Comparison of ENCODE assay signal across 8 cellular contexts in genomic region chr22:36386351-36386899, GRCh38. TPM values are rescaled to one million over a fixed set of nuclear protein-coding genes. Genes with fewer than 3 reads are reported as not detected.
DNase-seq lines count a peak whose midpoint lies in the region; ATAC-seq and TF ChIP-seq lines count a peak whose summit lies in the region.

No MANE protein-coding gene starts in this region.

- intact Hi-C loops in Calu3 (cut with micrococcal nuclease; ENCODE audit: unreplicated experiment) (loop anchor here (5.0 kb wide), 2 partner anchors 66 to 81 kb away; no protein-coding TSS in a partner anchor), posterior vena cava (cut with DNase I) (loop anchor here (2.0 to 5.0 kb wide), 3 partner anchors 59 to 81 kb away; no protein-coding TSS in a partner anchor)

- peak overlapping the region; percentile 73 for H3K4me3 Mint-ChIP-seq in Calu3 (ENCODE audit: low read depth, unreplicated experiment)
- H3K4me3 Mint-ChIP-seq in activated naive CD4-positive, alpha-beta T cell treated with anti-CD3 and anti-CD28 coated beads, Interleukin-2, amount 10 ng/mL, durations not matched to agents 7 days and 5 days: peak overlapping the region; percentile 74

- peaks cover 64% of the 10 kb centered on the region for H3K36me3 Mint-ChIP-seq in Calu3 (ENCODE audit: insufficient read depth, unreplicated experiment)
- H3K36me3 Mint-ChIP-seq in activated naive CD4-positive, alpha-beta T cell treated with anti-CD3 and anti-CD28 coated beads, Interleukin-2, amount 10 ng/mL, durations not matched to agents 7 days and 5 days: peaks cover 34% of the 10 kb centered on the region

- no TSS peak for BruUV-seq in Calu3 (replicated peaks; lab: Mats Ljungman, UMichigan)

- H3K27me3 ChIP-seq in cardiac muscle cell: no peaks in the 10 kb centered on the region

- H3K27ac Mint-ChIP-seq in Calu3 (ENCODE audit: unreplicated experiment): peak overlapping the region; percentile 79
- H3K27ac Mint-ChIP-seq in activated naive CD4-positive, alpha-beta T cell treated with anti-CD3 and anti-CD28 coated beads, Interleukin-2, amount 10 ng/mL, durations not matched to agents 7 days and 5 days: peak overlapping the region; percentile 94

- ATAC-seq in GM21526 (IDR thresholded peaks at IDR 0.05; ENCODE audit: low FRiP score, unreplicated experiment): peak; percentile 13
- ATAC-seq in HG03469 (IDR thresholded peaks at IDR 0.05; ENCODE audit: unreplicated experiment): no peak

- DNase-seq in Calu3 (peak; percentile 57), NCI-H146 treated with DMSO at 0.1 percent for 48 hours (lab: John Stamatoyannopoulos, UW; ENCODE audit: unreplicated experiment) (peak; percentile 2), cardiac muscle cell (ENCODE audit: low read depth in 1 of 2, low spot score in 1 of 2) (no peak), posterior vena cava (ENCODE audit: low spot score) (peak; percentile 85), T1000 (lab: John Stamatoyannopoulos, UW) (no peak)
- DNase-seq in activated naive CD4-positive, alpha-beta T cell treated with anti-CD3 and anti-CD28 coated beads, Interleukin-2, amount 10 ng/mL, durations not matched to agents 7 days and 5 days: peak; percentile 55

- no peak for TF ChIP-seq CTCF in Calu3 (IDR thresholded peaks at IDR 0.05; ENCODE audit: unreplicated experiment)
- peak; percentile 8 for TF ChIP-seq CTCF in cardiac muscle cell (IDR thresholded peaks at IDR 0.05; ENCODE audit: low read depth, low read length)

- peaks cover 16% of the 10 kb centered on the region for H3K4me1 ChIP-seq in cardiac muscle cell (ENCODE audit: low read depth)

- peak overlapping the region; percentile 96 for H3K27ac ChIP-seq in cardiac muscle cell

- peaks cover 34% of the 10 kb centered on the region for H3K4me1 Mint-ChIP-seq in Calu3 (ENCODE audit: low read depth, unreplicated experiment)
- peaks cover 62% of the 10 kb centered on the region for H3K4me1 Mint-ChIP-seq in activated naive CD4-positive, alpha-beta T cell treated with anti-CD3 and anti-CD28 coated beads, Interleukin-2, amount 10 ng/mL, durations not matched to agents 7 days and 5 days

- H3K4me3 ChIP-seq in cardiac muscle cell: peak overlapping the region; percentile 54

- no peaks in the 10 kb centered on the region for H3K9me3 ChIP-seq in cardiac muscle cell (ENCODE audit: low read depth)

- H3K36me3 ChIP-seq in cardiac muscle cell: no peaks in the 10 kb centered on the region

- no peaks in the 10 kb centered on the region for H3K27me3 Mint-ChIP-seq in Calu3 (ENCODE audit: unreplicated experiment)
- H3K27me3 Mint-ChIP-seq in activated naive CD4-positive, alpha-beta T cell treated with anti-CD3 and anti-CD28 coated beads, Interleukin-2, amount 10 ng/mL, durations not matched to agents 7 days and 5 days: no peaks in the 10 kb centered on the region

- CTCF ChIA-PET in Calu3 (lab: Charles Lee): interaction anchor here (0.5 to 2.7 kb wide), 5 partner anchors 11 to 79 kb away, joined by 3 to 9 read pairs (median 5); no protein-coding TSS in a partner anchor
- CTCF ChIA-PET in activated naive CD4-positive, alpha-beta T cell treated with anti-CD3 and anti-CD28 coated beads, Interleukin-2, amount 10 ng/mL, durations not matched to agents 7 days and 5 days (lab: Charles Lee): interaction anchor here (0.8 to 2.4 kb wide), 3 partner anchors 9 to 84 kb away, joined by 3 to 11 read pairs (median 7); no protein-coding TSS in a partner anchor

- no peaks in the 10 kb centered on the region for H3K9me3 Mint-ChIP-seq in Calu3 (ENCODE audit: low read depth, unreplicated experiment)
- H3K9me3 Mint-ChIP-seq in activated naive CD4-positive, alpha-beta T cell treated with anti-CD3 and anti-CD28 coated beads, Interleukin-2, amount 10 ng/mL, durations not matched to agents 7 days and 5 days: no peaks in the 10 kb centered on the region

RNA-seq across cellular contexts. Expression of gene MYH9, which starts 1.3 kb away (rescaled TPM):
- 526 and 606 TPM in 2 replicates for total RNA-seq in Calu3 (2022)
- 131 and 174 TPM in 2 replicates for total RNA-seq in cardiac muscle cell
- 88.7 and 98.0 TPM in 2 replicates for polyA plus RNA-seq in cardiac muscle cell
- 100 to 1,000 TPM; 831 to 938 TPM for total RNA-seq in posterior vena cava

Comparison
In these comparisons a context has a peak if more than half of its experiments do, and no peak if none do; other contexts are left out.
1. DNase-seq: peak in Calu3 (single experiment), NCI-H146 treated with DMSO at 0.1 percent for 48 hours (single experiment), activated naive CD4-positive, alpha-beta T cell treated with anti-CD3 and anti-CD28 coated beads, Interleukin-2, amount 10 ng/mL, durations not matched to agents 7 days and 5 days (single experiment) and posterior vena cava (single experiment); none in cardiac muscle cell (0 of 2) and T1000 (single experiment).